Comparison of ENCODE assay signal across 18 cellular contexts in genomic region chr11:29296680-29297079, GRCh38.
DNase-seq lines count a peak whose midpoint lies in the region; ATAC-seq and TF ChIP-seq lines count a peak whose summit lies in the region.
"Had no signal": no experiment of that assay in that cellular context is flagged by ENCODE, and none has a peak within 500 bp of the region (broad histone marks: within the 10 kb centered on the region; RNA-seq: fewer than 3 reads in every experiment).

No MANE protein-coding gene starts in this region.

- DNase-seq in DMS53 (lab: John Stamatoyannopoulos, UW) (peak; percentile 9), DMS53 treated with DMSO at 0.1 percent for 48 hours (lab: John Stamatoyannopoulos, UW; ENCODE audit: unreplicated experiment) (no peak), PC-3 (peak; percentile 74), mesenchymal stem cell (no peak), NCI-H2196 treated with DMSO at 0.1 percent for 48 hours (lab: John Stamatoyannopoulos, UW; ENCODE audit: unreplicated experiment) (no peak), cerebellum (ENCODE audit: low spot score) (no peak)
- DNase-seq: ACHN; AML-193; BE2C; CD4-positive, alpha-beta T cell; CD8-positive, alpha-beta memory T cell; DMS 273 treated with DMSO at 0.1 percent for 48 hours; DND-41; GOT3; HFFc6 had no signal

- POLR2A ChIA-PET in PC-3 (lab: Charles Lee; ENCODE audit: unreplicated experiment) = interaction anchor here (0.6 kb wide), 1 partner anchor 1826 kb away, joined by 3 read pairs; no protein-coding TSS in a partner anchor

- no peaks in the 10 kb centered on the region for H3K9me3 ChIP-seq in PC-3 (ENCODE audit: low read length)
- no peaks in the 10 kb centered on the region for H3K9me3 ChIP-seq in mesenchymal stem cell (ENCODE audit: control insufficient read depth, low read length)
- H3K9me3 ChIP-seq: BE2C; BLaER1 treated with 17β-estradiol and CSF1 and Interleukin-3, amounts not matched to agents 10 nM and 100 nM; HAP-1 had no signal

- H3K27ac ChIP-seq in PC-3 (ENCODE audit: low read length) (peak overlapping the region; percentile 78), mesenchymal stem cell (ENCODE audit: low read length, poor library complexity, severe bottlenecking) (no peak overlapping the region)
- H3K27ac ChIP-seq: 22Rv1; BLaER1 treated with 17β-estradiol and CSF1 and Interleukin-3, amounts not matched to agents 10 nM and 100 nM had no signal

- H2AK5ac ChIP-seq in mesenchymal stem cell (ENCODE audit: low read length, severe bottlenecking) = peak overlapping the region; percentile 50

- no peak overlapping the region for H3K4ac ChIP-seq in mesenchymal stem cell (ENCODE audit: low read depth in 1 of 2, low read length in 2 of 2)

- H3K79me1 ChIP-seq in mesenchymal stem cell (replicated peaks; ENCODE audit: low read length, poor library complexity, severe bottlenecking) = no peaks in the 10 kb centered on the region

- H3F3A ChIP-seq in PC-3 (ENCODE audit: low read length, unreplicated experiment) = peaks cover 6% of the 10 kb centered on the region

- CTCF ChIA-PET in PC-3 (lab: Charles Lee) = no interaction called here

- no peak overlapping the region for H4K91ac ChIP-seq in mesenchymal stem cell (ENCODE audit: low read length)

- H3K27me3 ChIP-seq in PC-3 (ENCODE audit: low read length) (no peaks in the 10 kb centered on the region), mesenchymal stem cell (ENCODE audit: control insufficient read depth in 1 of 2, insufficient read depth in 1 of 2, low read length in 2 of 2) (no peaks in the 10 kb centered on the region)
- H3K27me3 ChIP-seq: BE2C; BLaER1 treated with 17β-estradiol and CSF1 and Interleukin-3, amounts not matched to agents 10 nM and 100 nM had no signal

- H2BK120ac ChIP-seq in mesenchymal stem cell (ENCODE audit: low read depth, low read length) = no peak overlapping the region

- no peaks in the 10 kb centered on the region for H4K20me1 ChIP-seq in PC-3 (ENCODE audit: low read length)
- H4K20me1 ChIP-seq: BLaER1 treated with 17β-estradiol and CSF1 and Interleukin-3, amounts not matched to agents 10 nM and 100 nM had no signal

- H3K23ac ChIP-seq in mesenchymal stem cell (ENCODE audit: low read length in 2 of 2) = no peak overlapping the region

- H3K14ac ChIP-seq in mesenchymal stem cell (ENCODE audit: low read length in 2 of 2) = no peak overlapping the region

- H3K4me1 ChIP-seq in PC-3 (ENCODE audit: insufficient read depth, low read length) (peaks cover 57% of the 10 kb centered on the region), mesenchymal stem cell (ENCODE audit: control insufficient read depth, insufficient read depth, low read depth, low read length) (no peaks in the 10 kb centered on the region)
- H3K4me1 ChIP-seq: BE2C, HAP-1 had no signal

- no peaks in the 10 kb centered on the region for H3K79me2 ChIP-seq in PC-3 (ENCODE audit: low read length)

- no peaks in the 10 kb centered on the region for H3K36me3 ChIP-seq in PC-3 (ENCODE audit: low read depth, low read length)
- no peaks in the 10 kb centered on the region for H3K36me3 ChIP-seq in mesenchymal stem cell (ENCODE audit: control insufficient read depth in 1 of 2, insufficient read depth in 2 of 2, low read depth in 1 of 2, low read length in 2 of 2)
- H3K36me3 ChIP-seq: BE2C; BLaER1 treated with 17β-estradiol and CSF1 and Interleukin-3, amounts not matched to agents 10 nM and 100 nM; HAP-1 had no signal

- H3K9ac ChIP-seq in PC-3 (ENCODE audit: low read length) (no peak overlapping the region; the same call in 1 of the 2 replicates), mesenchymal stem cell (ENCODE audit: low read length) (no peak overlapping the region)
- H3K9ac ChIP-seq: BLaER1 treated with 17β-estradiol and CSF1 and Interleukin-3, amounts not matched to agents 10 nM and 100 nM had no signal

- H2BK12ac ChIP-seq in mesenchymal stem cell (ENCODE audit: low read length in 2 of 2) = no peak overlapping the region

- no CpG with 5 or more reads among the region's 1 CpG for WGBS in mesenchymal stem cell

- no peak overlapping the region for H2BK15ac ChIP-seq in mesenchymal stem cell (ENCODE audit: low read depth, poor library complexity, severe bottlenecking)

- H2BK5ac ChIP-seq in mesenchymal stem cell (ENCODE audit: low read depth, low read length, poor library complexity, severe bottlenecking) = no peak overlapping the region

- H2AFZ ChIP-seq in PC-3 (ENCODE audit: low read length) = no peak overlapping the region
- H2AFZ ChIP-seq in mesenchymal stem cell (ENCODE audit: low read depth, low read length) = no peak overlapping the region

- peak; percentile 66 for ATAC-seq in PC-3

- no TSS peak for BruUV-seq in PC-3 (replicated peaks; lab: Mats Ljungman, UMichigan)

- H3K4me3 ChIP-seq in PC-3 (ENCODE audit: low read length) = no peak overlapping the region
- H3K4me3 ChIP-seq in mesenchymal stem cell (ENCODE audit: insufficient read depth in 1 of 2, low read depth in 1 of 2, low read length in 2 of 2) = no peak overlapping the region
- H3K4me3 ChIP-seq: BLaER1 treated with 17β-estradiol and CSF1 and Interleukin-3, amounts not matched to agents 10 nM and 100 nM; HAP-1 had no signal

- no peak overlapping the region for H3K18ac ChIP-seq in mesenchymal stem cell (ENCODE audit: low read depth in 1 of 2, low read length in 2 of 2)

- H4K8ac ChIP-seq in mesenchymal stem cell (ENCODE audit: low read length) = no peak overlapping the region

- intact Hi-C loops in PC-3 (cut with micrococcal nuclease) = loop anchor here (1.0 kb wide), 1 partner anchor 14 kb away; no protein-coding TSS in a partner anchor

- H3K4me2 ChIP-seq in PC-3 (ENCODE audit: low read length) (peak overlapping the region; percentile 27; the same call in 1 of the 2 replicates), mesenchymal stem cell (ENCODE audit: low read length, poor library complexity, severe bottlenecking) (no peak overlapping the region)
- H3K4me2 ChIP-seq: BLaER1 treated with 17β-estradiol and CSF1 and Interleukin-3, amounts not matched to agents 10 nM and 100 nM had no signal

- TF ChIP-seq CTCF in PC-3 (conservative IDR thresholded peaks at IDR 0.05; ENCODE audit: low read depth, low read length) = no peak

- no peaks in the 10 kb centered on the region for H3K9me2 ChIP-seq in PC-3 (replicated peaks; ENCODE audit: low read length)

Comparison
In these comparisons a context has a peak if more than half of its experiments do, and no peak if none do; other contexts are left out.
1. DNase-seq: peak in DMS53 (single experiment) and PC-3 (single experiment); none in DMS53 treated with DMSO at 0.1 percent for 48 hours (single experiment), mesenchymal stem cell (single experiment), NCI-H2196 treated with DMSO at 0.1 percent for 48 hours (single experiment) and cerebellum (single experiment).